In the genomic region with DNA sequence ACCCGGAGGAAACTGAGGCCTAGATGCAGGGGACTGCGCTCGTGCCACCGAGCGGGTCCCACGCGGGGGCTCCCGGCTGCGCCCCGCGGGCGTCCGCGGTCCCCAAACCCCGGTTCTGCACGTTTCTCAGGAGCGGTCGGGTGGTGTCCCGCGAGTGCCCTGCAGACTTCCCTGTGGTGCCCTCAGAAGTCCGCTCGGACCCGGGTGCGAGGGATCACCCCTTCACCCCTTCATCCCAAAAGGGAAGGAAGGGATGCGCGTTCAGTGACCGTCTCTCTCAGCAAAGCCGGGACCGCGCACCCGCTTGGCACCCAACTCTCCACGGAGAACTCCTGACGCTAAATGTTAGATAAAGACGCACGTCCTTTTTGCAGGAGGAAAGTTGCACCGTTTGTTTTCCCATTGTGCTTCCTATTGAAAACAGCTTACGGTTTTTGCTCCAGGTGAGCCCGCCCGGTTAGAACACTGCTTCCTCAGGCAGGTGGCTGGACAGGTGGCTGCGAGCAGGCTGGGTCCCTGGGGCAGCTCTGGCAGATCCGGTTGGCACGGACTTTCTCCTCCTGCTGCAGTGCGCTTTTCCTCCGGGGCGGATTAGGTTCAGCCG, we compare ENCODE assay signal across 8 cellular contexts. TPM values are rescaled to one million over a fixed set of nuclear protein-coding genes. Genes with fewer than 3 reads are reported as not detected.
DNase-seq lines count a peak whose midpoint lies in the region; ATAC-seq, FAIRE-seq and TF ChIP-seq lines count a peak whose summit lies in the region.

No MANE protein-coding gene starts in this region.

- POLR2A ChIA-PET in CD4-positive, alpha-beta T cell (lab: Charles Lee) = interaction anchor here (0.6 to 4.5 kb wide), 4 partner anchors 23 to 87 kb away, joined by 3 to 25 read pairs (median 10); no protein-coding TSS in a partner anchor

- no peak for TF ChIP-seq CTCF in CD4-positive, alpha-beta T cell (IDR thresholded peaks at IDR 0.05)
- TF ChIP-seq CTCF in bronchial epithelial cell (IDR thresholded peaks at IDR 0.05; ENCODE audit: insufficient read depth, low read length, severe bottlenecking) (no peak), right lobe of liver (IDR thresholded peaks at IDR 0.05) (no peak), tibial artery (IDR thresholded peaks at IDR 0.05) (no peak)

- TF ChIP-seq POLR2A in right lobe of liver (IDR thresholded peaks at IDR 0.05) = no peak

- H3K4me1 Mint-ChIP-seq in CD4-positive, alpha-beta T cell (ENCODE audit: low read depth) = peaks cover 76% of the 10 kb centered on the region

- H3K27me3 ChIP-seq in CD4-positive, alpha-beta T cell (ENCODE audit: control insufficient read depth, insufficient read depth, low read length) = no peaks in the 10 kb centered on the region
- H3K27me3 ChIP-seq in bronchial epithelial cell (ENCODE audit: control insufficient read depth, insufficient read depth, low read length) (no peaks in the 10 kb centered on the region), right lobe of liver (no peaks in the 10 kb centered on the region), tibial artery (no peaks in the 10 kb centered on the region)

- no peaks in the 10 kb centered on the region for H3K27me3 Mint-ChIP-seq in CD4-positive, alpha-beta T cell

- no peaks in the 10 kb centered on the region for H3K9me3 ChIP-seq in CD4-positive, alpha-beta T cell (ENCODE audit: control insufficient read depth, low read length)
- no peaks in the 10 kb centered on the region for H3K9me3 ChIP-seq in right lobe of liver
- H3K9me3 ChIP-seq in tibial artery = no peaks in the 10 kb centered on the region

- H3K4me3 ChIP-seq in bronchial epithelial cell (ENCODE audit: low read depth, low read length) (peak overlapping the region; percentile 57), right lobe of liver (peak overlapping the region; percentile 62 to 67 (median 62)), tibial artery (peak overlapping the region; percentile 72 to 91)

- 18% methylated on average over 3 of the region's 46 CpGs for WGBS in right lobe of liver (ENCODE audit: insufficient coverage, low coverage, low lambda C conversion rate, missing lambda C conversion rate)

- intact Hi-C loops in CD4-positive, alpha-beta T cell (cut with DNase I, micrococcal nuclease) = loop anchor here (1.0 to 10.0 kb wide), 5 partner anchors 63 to 1040 kb away; no protein-coding TSS in a partner anchor
- intact Hi-C loops in right lobe of liver (cut with DNase I) = no loop called here
- intact Hi-C loops in tibial artery (cut with DNase I; ENCODE audit: low total_unique reads) = loop anchor here (5.0 kb wide), 1 partner anchor 87 kb away; no protein-coding TSS in a partner anchor

- peaks cover 37% of the 10 kb centered on the region for H3K36me3 Mint-ChIP-seq in CD4-positive, alpha-beta T cell (ENCODE audit: low read depth)

- H3K4me1 ChIP-seq in right lobe of liver = peaks cover 0 to 15% (median 9%) of the 10 kb centered on the region in 4 donors
- H3K4me1 ChIP-seq in tibial artery = peaks cover 0 to 42% (median 25%) of the 10 kb centered on the region in 4 donors

- peak overlapping the region; percentile 76 for H3K27ac Mint-ChIP-seq in CD4-positive, alpha-beta T cell

- H3K4me3 Mint-ChIP-seq in CD4-positive, alpha-beta T cell = peak overlapping the region; percentile 92

- H3K36me3 ChIP-seq in bronchial epithelial cell (ENCODE audit: control insufficient read depth, insufficient read depth, low read length) (no peaks in the 10 kb centered on the region), right lobe of liver (no peaks in the 10 kb centered on the region), tibial artery (no peaks in the 10 kb centered on the region)

- CTCF ChIA-PET in CD4-positive, alpha-beta T cell (lab: Charles Lee) = interaction anchor here (0.6 kb wide), 2 partner anchors 10 to 88 kb away, joined by 3 to 5 read pairs; no protein-coding TSS in a partner anchor

- ATAC-seq in CD4-positive, alpha-beta T cell (ENCODE audit: poor library complexity) = no peak
- peak; percentile 2 for ATAC-seq in GM19455 (IDR thresholded peaks at IDR 0.05; ENCODE audit: unreplicated experiment)
- peak in 3 of 4 donors; percentile 5 to 20 (median 6) for ATAC-seq in right lobe of liver
- no peak for ATAC-seq in HG03196 (IDR thresholded peaks at IDR 0.05; ENCODE audit: unreplicated experiment)

- H3K27ac ChIP-seq in CD4-positive, alpha-beta T cell (ENCODE audit: low read depth, low read length) = no peak overlapping the region
- H3K27ac ChIP-seq in right lobe of liver (no peak overlapping the region), tibial artery (peak overlapping the region in 1 of 2 donors; percentile 39)

- DNase-seq in CD4-positive, alpha-beta T cell = peak in 2 of 10 experiments; percentile 9 to 15
- DNase-seq in NCI-H748 treated with DMSO at 0.1 percent for 48 hours (lab: John Stamatoyannopoulos, UW) (peak; percentile 8), bronchial epithelial cell (ENCODE audit: low read depth) (no peak), right lobe of liver (peak in 2 of 3 donors; percentile 50 to 67), tibial artery (peak in 1 of 2 donors; percentile 65), HPDE6-E6E7 (ENCODE audit: extremely low spot score) (no peak)

- FAIRE-seq in bronchial epithelial cell (lab: Jason Lieb, UNC) = no peak

- no peaks in the 10 kb centered on the region for H3K9me3 Mint-ChIP-seq in CD4-positive, alpha-beta T cell

RNA-seq across cellular contexts. Expression of a gene that starts 0.8 kb away (rescaled TPM):
- 100 to 1,000 TPM; 147 to 156 TPM for total RNA-seq in CD4-positive, alpha-beta T cell
- total RNA-seq in bronchial epithelial cell (14.5 and 20.7 TPM in 2 replicates), right lobe of liver (10 to 100 TPM in 4 of 6 experiments, 1 to 10 TPM in 2; 6.5 to 16.6 (median 14.2) TPM)

RNA-seq across cellular contexts. Expression of a gene that starts 47.5 kb away (rescaled TPM):
- under 1 TPM; 0.03 to 0.22 TPM for total RNA-seq in CD4-positive, alpha-beta T cell
- total RNA-seq in bronchial epithelial cell (not detected in 2 replicates), right lobe of liver (not detected)

Comparison
In these comparisons a context has a peak if more than half of its experiments do, and no peak if none do; other contexts are left out.
1. ATAC-seq: peak in GM19455 (single experiment) and right lobe of liver (3 of 4); none in CD4-positive, alpha-beta T cell (single experiment) and HG03196 (single experiment).
2. DNase-seq: peak in NCI-H748 treated with DMSO at 0.1 percent for 48 hours (single experiment) and right lobe of liver (2 of 3); none in bronchial epithelial cell (single experiment) and HPDE6-E6E7 (single experiment).
3. intact Hi-C loops: an anchor here in CD4-positive, alpha-beta T cell (1.0 to 10.0 kb wide) and tibial artery (5.0 kb wide); none called in right lobe of liver.
4. Peak in every context shown above with its lines, with median percentiles within 50 percentile points of each other: H3K4me3 ChIP-seq.